In the genomic region with DNA sequence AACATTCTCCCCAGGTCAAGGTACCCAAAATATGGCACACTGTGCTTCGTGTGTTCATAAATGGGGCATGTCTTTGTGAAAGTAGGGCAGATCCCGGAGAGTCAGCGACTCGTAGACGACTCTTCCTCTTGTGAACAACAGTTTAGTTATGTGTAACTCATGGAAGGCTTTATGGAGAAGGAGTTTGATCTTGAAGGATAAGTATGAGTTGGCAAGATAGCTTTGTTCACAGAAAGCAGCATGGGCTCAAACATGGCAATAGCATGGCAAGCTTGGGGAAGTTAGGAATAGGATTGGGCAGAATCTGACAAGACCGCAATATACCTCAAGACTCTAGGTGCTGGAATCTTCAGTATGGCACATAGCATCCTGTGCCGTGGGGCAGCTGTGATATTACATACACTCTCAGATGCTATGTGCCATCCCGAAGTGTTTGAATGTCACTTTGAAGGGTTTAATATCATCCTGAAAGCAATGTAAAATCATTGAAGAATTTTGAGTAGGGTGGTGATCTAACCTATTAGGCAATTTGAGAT, we compare ENCODE assay signal across 9 cellular contexts. TPM values are rescaled to one million over a fixed set of nuclear protein-coding genes. Genes with fewer than 3 reads are reported as not detected.
DNase-seq lines count a peak whose midpoint lies in the region; ATAC-seq, FAIRE-seq and TF ChIP-seq lines count a peak whose summit lies in the region.
"Not testable (repeated sequence)": the region's sequence is repeated elsewhere in the genome, so short reads cannot be mapped to it uniquely, and the experiment has no call there.
"Had no signal": no experiment of that assay in that cellular context is flagged by ENCODE, and none has a peak within 500 bp of the region (broad histone marks: within the 10 kb centered on the region; RNA-seq: fewer than 3 reads in every experiment).

No MANE protein-coding gene starts in this region.

- not testable (repeated sequence) for H3K4me3 Mint-ChIP-seq in GM23338; astrocyte (ENCODE audit: unreplicated experiment)

- not testable (repeated sequence) for H3K79me1 ChIP-seq in H1 (ENCODE audit: low read depth, low read length)

- H3K4ac ChIP-seq in H1 (replicated peaks; ENCODE audit: insufficient read length, low read depth, low read length): not testable (repeated sequence)

- intact Hi-C loops in HepG2 (cut with micrococcal nuclease; ENCODE audit: unreplicated experiment): loop anchor here (10.0 kb wide), 1 partner anchor 178 kb away; the partner anchor contains the start of gene DUSP12

- H3K23ac ChIP-seq in H1 (ENCODE audit: insufficient read length): not testable (repeated sequence)

- not testable (repeated sequence) for H3K27me3 ChIP-seq in ACC112 (ENCODE audit: insufficient read depth, low read length); GM23338 (ENCODE audit: insufficient read depth); Karpas-422 (ENCODE audit: low read length); astrocyte (ENCODE audit: insufficient read depth, low read length); H1 (replicated peaks in 1 of 4; ENCODE audit: control insufficient read depth in 3 of 4, extremely low read depth in 1 of 4, insufficient read depth in 3 of 4, low read length in 3 of 4); HepG2 (ENCODE audit: control insufficient read depth in 1 of 2, insufficient read depth in 2 of 2, low read length in 2 of 2); smooth muscle cell (ENCODE audit: low read depth)
- peaks cover 28% of the 10 kb centered on the region; the same call in 1 of the 2 replicates for H3K27me3 ChIP-seq in SK-N-SH (ENCODE audit: insufficient read depth)

- not testable (repeated sequence) for H3K9ac ChIP-seq in Karpas-422 (ENCODE audit: low read length); SK-N-SH; astrocyte (ENCODE audit: low read length); H1 (replicated peaks in 1 of 4; ENCODE audit: extremely low read depth in 1 of 4, low read depth in 3 of 4, low read length in 3 of 4); HepG2 (ENCODE audit: insufficient read depth, low read depth, low read length); smooth muscle cell (ENCODE audit: low read depth)

- not testable (repeated sequence) for FAIRE-seq in astrocyte (lab: Jason Lieb, UNC); H1 (lab: Jason Lieb, UNC); HepG2 (lab: Jason Lieb, UNC)

- 4% methylated on average over 6 of the region's 8 CpGs for WGBS in SK-N-SH (ENCODE audit: low lambda C conversion rate)
- WGBS in H1 (ENCODE audit: extremely low coverage in 1 of 2, insufficient coverage in 1 of 2, insufficient read length in 1 of 2, insufficient replicate concordance in 2 of 2, low coverage in 1 of 2, low lambda C conversion rate in 2 of 2, missing lambda C conversion rate in 1 of 2), 2 experiments: 95% methylated on average over 6 of the region's 8 CpGs; no CpG with 5 or more reads in 1 of the 2 experiments
- 29% methylated on average over 6 of the region's 8 CpGs for WGBS in HepG2 (ENCODE audit: low lambda C conversion rate)
- 75% methylated on average over 7 of the region's 8 CpGs for WGBS in smooth muscle cell (ENCODE audit: low lambda C conversion rate)

- TF ChIP-seq RAD21 in SK-N-SH (IDR thresholded peaks at IDR 0.05; ENCODE audit: low read length); H1 (IDR thresholded peaks at IDR 0.05 in 1 of 2, conservative IDR thresholded peaks at IDR 0.05 in 1 of 2; ENCODE audit: low read depth in 2 of 2, low read length in 2 of 2); HepG2 (CRISPR knock-in tag; IDR thresholded peaks at IDR 0.05): not testable (repeated sequence)

- H3K18ac ChIP-seq in H1 (ENCODE audit: extremely low read depth, low read length): not testable (repeated sequence)

- H2BK20ac ChIP-seq in H1 (ENCODE audit: low read length): not testable (repeated sequence)

- not testable (repeated sequence) for H3K9me3 ChIP-seq in Karpas-422 (ENCODE audit: low read length); SK-N-SH; astrocyte (ENCODE audit: insufficient read depth, low read depth, low read length); H1 (ENCODE audit: insufficient read depth in 2 of 2, low read depth in 1 of 2, low read length in 1 of 2); HepG2 (ENCODE audit: low read length); smooth muscle cell (replicated peaks; ENCODE audit: low read depth)

- BruUV-seq in HepG2 (replicated peaks; lab: Mats Ljungman, UMichigan): not testable (repeated sequence)

- not testable (repeated sequence) for TF ChIP-seq EP300 in SK-N-SH (IDR thresholded peaks at IDR 0.05; ENCODE audit: borderline replicate concordance in 1 of 2, low read depth in 1 of 2, low read length in 1 of 2); H1 (IDR thresholded peaks at IDR 0.05; ENCODE audit: borderline replicate concordance in 1 of 2, low read depth in 2 of 2, low read length in 2 of 2); HepG2 (IDR thresholded peaks at IDR 0.05; ENCODE audit: low read depth in 2 of 2, low read length in 2 of 2); HepG2 (CRISPR knock-in tag; IDR thresholded peaks at IDR 0.05; ENCODE audit: borderline replicate concordance)

- DNase-seq in GM23338 (ENCODE audit: low spot score); Karpas-422; SK-N-SH; H1 (ENCODE audit: low read depth in 1 of 2, low spot score in 2 of 2); HepG2 (ENCODE audit: low spot score); smooth muscle cell (lab: John Stamatoyannopoulos, UW; ENCODE audit: unreplicated experiment): not testable (repeated sequence)
- DNase-seq in astrocyte (ENCODE audit: low read depth): peak; percentile 0

- H4K5ac ChIP-seq in H1 (ENCODE audit: insufficient read length, low read depth, low read length): not testable (repeated sequence)

- not testable (repeated sequence) for H3K4me1 Mint-ChIP-seq in GM23338; astrocyte (ENCODE audit: low read depth, unreplicated experiment)

- not testable (repeated sequence) for H3K4me3 ChIP-seq in ACC112 (ENCODE audit: low read depth, low read length); GM23338; Karpas-422 (ENCODE audit: low read length); astrocyte (ENCODE audit: insufficient read depth, low read depth, low read length); H1 (ENCODE audit: extremely low read depth in 1 of 4, insufficient read depth in 2 of 4, low read depth in 3 of 4, low read length in 4 of 4); HepG2 (replicated peaks in 1 of 3; ENCODE audit: insufficient read depth in 1 of 3, low read depth in 2 of 3, low read length in 3 of 3)
- H3K4me3 ChIP-seq in SK-N-SH (ENCODE audit: low read depth in 2 of 2, low read length in 1 of 2) (peak overlapping the region in 1 of 2 experiments; percentile 54; a peak in 1 of 4 replicates), smooth muscle cell (peak overlapping the region; percentile 31)

- H4K20me1 ChIP-seq in GM23338 (replicated peaks; ENCODE audit: insufficient read depth); Karpas-422 (ENCODE audit: insufficient read depth, low read depth, low read length); SK-N-SH (ENCODE audit: insufficient read depth); astrocyte (ENCODE audit: insufficient read depth, low read length); H1 (replicated peaks in 1 of 2; ENCODE audit: control insufficient read depth in 1 of 2, insufficient read depth in 2 of 2, low read length in 2 of 2); HepG2 (ENCODE audit: insufficient read depth, low read length); smooth muscle cell (ENCODE audit: low read depth): not testable (repeated sequence)

- not testable (repeated sequence) for H3K36me3 ChIP-seq in ACC112 (ENCODE audit: insufficient read depth, low read length); GM23338 (ENCODE audit: insufficient read depth); Karpas-422 (ENCODE audit: insufficient read depth, low read length); SK-N-SH (replicated peaks in 1 of 2; ENCODE audit: control insufficient read depth in 1 of 2, insufficient read depth in 2 of 2, low read length in 1 of 2); astrocyte (ENCODE audit: insufficient read depth, low read length); H1 (ENCODE audit: control insufficient read depth in 2 of 4, insufficient read depth in 4 of 4, low read length in 3 of 4); HepG2 (replicated peaks in 1 of 2; ENCODE audit: control insufficient read depth in 1 of 2, insufficient read depth in 2 of 2, low read length in 2 of 2); smooth muscle cell (ENCODE audit: low read depth)

- H3F3A ChIP-seq in GM23338 (replicated peaks; ENCODE audit: low read depth); SK-N-SH (replicated peaks; ENCODE audit: insufficient read depth); smooth muscle cell (ENCODE audit: low read depth): not testable (repeated sequence)

- H3K9me2 ChIP-seq in GM23338 (ENCODE audit: insufficient read depth); Karpas-422 (replicated peaks; ENCODE audit: insufficient read depth, low read length); SK-N-SH: not testable (repeated sequence)

- not testable (repeated sequence) for H3K23me2 ChIP-seq in H1 (ENCODE audit: low read depth, low read length)

- H2BK12ac ChIP-seq in H1 (ENCODE audit: low read depth, low read length): not testable (repeated sequence)

- not testable (repeated sequence) for ATAC-seq in GM23338
- ATAC-seq in HepG2: peak; percentile 29; the same call in 2 of the 3 replicates

- not testable (repeated sequence) for H3K56ac ChIP-seq in H1 (replicated peaks; ENCODE audit: insufficient read length, low read depth, low read length)

- H2BK15ac ChIP-seq in H1 (ENCODE audit: low read length): not testable (repeated sequence)

- H3K79me2 ChIP-seq in ACC112 (ENCODE audit: control insufficient read depth, insufficient read depth, low read length, unreplicated experiment); GM23338 (replicated peaks; ENCODE audit: insufficient read depth); Karpas-422 (ENCODE audit: low read length); SK-N-SH (ENCODE audit: insufficient read depth); astrocyte (ENCODE audit: insufficient read depth, low read length); H1 (ENCODE audit: control insufficient read depth in 1 of 2, insufficient read depth in 2 of 2, low read length in 2 of 2); HepG2 (ENCODE audit: insufficient read depth, low read length); smooth muscle cell (ENCODE audit: low read depth): not testable (repeated sequence)

- CTCF ChIA-PET in SK-N-SH (lab: Yijun Ruan, JAX); H1 (lab: Charles Lee; ENCODE audit: partially characterized antibody): not testable (repeated sequence)
- CTCF ChIA-PET in HepG2 (lab: Yijun Ruan, JAX; ENCODE audit: low intra/inter-chr PET ratio, low total read pairs): interaction anchor here (2.0 kb wide), 1 partner anchor 175 kb away, joined by 10 read pairs; no protein-coding TSS in a partner anchor

- not testable (repeated sequence) for H3K36me3 Mint-ChIP-seq in GM23338 (ENCODE audit: low read depth); astrocyte (ENCODE audit: low read depth, unreplicated experiment)

- not testable (repeated sequence) for H3K27me3 Mint-ChIP-seq in GM23338 (ENCODE audit: insufficient read depth, low read depth, poor library complexity); astrocyte (ENCODE audit: low read depth, unreplicated experiment)

- in situ Hi-C loops in HepG2 (cut with HindIII; ENCODE audit: extremely low pct_ligation_motif_present, low pct_unique_long_range_greater_than_20kb): not testable (repeated sequence)

- H3K4me2 ChIP-seq in GM23338; astrocyte (ENCODE audit: low read length); H1 (ENCODE audit: insufficient read depth in 1 of 2, low read depth in 2 of 2, low read length in 2 of 2): not testable (repeated sequence)
- H3K4me2 ChIP-seq in Karpas-422 (ENCODE audit: low read depth, low read length, poor library complexity, severe bottlenecking): peak overlapping the region; percentile 14
- H3K4me2 ChIP-seq in SK-N-SH: peak overlapping the region; percentile 74; the same call in 1 of the 2 replicates
- H3K4me2 ChIP-seq in HepG2 (ENCODE audit: low read depth, low read length): peak overlapping the region; percentile 38; the same call in 1 of the 2 replicates
- peak overlapping the region; percentile 61 for H3K4me2 ChIP-seq in smooth muscle cell

- POLR2A ChIA-PET in SK-N-SH (lab: Yijun Ruan, JAX); H1 (lab: Charles Lee; ENCODE audit: partially characterized antibody); HepG2 (lab: Yijun Ruan, JAX): not testable (repeated sequence)

- H2AFZ ChIP-seq in ACC112 (ENCODE audit: low read length, unreplicated experiment) (peak overlapping the region; percentile 53), GM23338 (peak overlapping the region; percentile 49; the same call in 1 of the 2 replicates), SK-N-SH (ENCODE audit: low read depth) (0 out of 2 replicates have a peak overlapping the region, but pooled peaks have one; percentile 69), H1 (ENCODE audit: low read length) (peak overlapping the region; percentile 89; the same call in 1 of the 2 replicates), smooth muscle cell (ENCODE audit: low read depth) (peak overlapping the region; percentile 92)
- not testable (repeated sequence) for H2AFZ ChIP-seq in Karpas-422 (ENCODE audit: low read length); astrocyte (ENCODE audit: low read depth, low read length); HepG2 (ENCODE audit: low read length)

- TF ChIP-seq CTCF in GM23338 (conservative IDR thresholded peaks at IDR 0.05; ENCODE audit: low read depth in 2 of 2); astrocyte (IDR thresholded peaks at IDR 0.05; ENCODE audit: insufficient read depth, low read depth, low read length); H1 (IDR thresholded peaks at IDR 0.05; ENCODE audit: control extremely low read depth in 1 of 3, insufficient read depth in 1 of 3, low read depth in 1 of 3, low read length in 3 of 3); HepG2 (CRISPR knock-in tag; IDR thresholded peaks at IDR 0.05); smooth muscle cell (IDR thresholded peaks at IDR 0.05; ENCODE audit: borderline replicate concordance, insufficient read depth, poor library complexity, severe bottlenecking): not testable (repeated sequence)
- 0 out of 2 replicates have a peak, but pooled peaks have one; percentile 5 for TF ChIP-seq CTCF in SK-N-SH (IDR thresholded peaks at IDR 0.05)

- H4K91ac ChIP-seq in H1 (replicated peaks; ENCODE audit: insufficient read length, low read length): not testable (repeated sequence)

- not testable (repeated sequence) for H3K27ac Mint-ChIP-seq in GM23338; astrocyte (ENCODE audit: unreplicated experiment)

- TF ChIP-seq POLR2A in H1 (IDR thresholded peaks at IDR 0.05; ENCODE audit: control extremely low read depth in 1 of 2, low read depth in 2 of 2, low read length in 2 of 2); HepG2 (IDR thresholded peaks at IDR 0.05; ENCODE audit: insufficient read depth in 1 of 2, low read depth in 2 of 2, low read length in 2 of 2): not testable (repeated sequence)

- not testable (repeated sequence) for H3K14ac ChIP-seq in H1 (ENCODE audit: insufficient read length)

- H3K27ac ChIP-seq in ACC112 (ENCODE audit: low read depth, low read length); GM23338 (ENCODE audit: low read depth); Karpas-422 (ENCODE audit: low read length); SK-N-SH (ENCODE audit: low read depth in 2 of 2, low read length in 1 of 2); astrocyte (ENCODE audit: low read depth, low read length); H1 (ENCODE audit: low read depth, low read length); HepG2 (ENCODE audit: extremely low read length, insufficient read depth, low read length); smooth muscle cell (ENCODE audit: low read depth): not testable (repeated sequence)

- not testable (repeated sequence) for H4K8ac ChIP-seq in H1 (ENCODE audit: extremely low read depth, insufficient read depth, low read length)

- not testable (repeated sequence) for H2AK5ac ChIP-seq in H1 (ENCODE audit: low read depth, low read length)

- H2BK5ac ChIP-seq in H1 (ENCODE audit: low read depth, low read length): not testable (repeated sequence)

- not testable (repeated sequence) for H3K4me1 ChIP-seq in ACC112 (ENCODE audit: control insufficient read depth, insufficient read depth, low read length, unreplicated experiment); GM23338 (ENCODE audit: insufficient read depth); Karpas-422 (ENCODE audit: low read length); SK-N-SH (ENCODE audit: control insufficient read depth in 1 of 2, insufficient read depth in 2 of 2, low read depth in 1 of 2, low read length in 1 of 2); astrocyte (ENCODE audit: insufficient read depth, low read length); H1 (replicated peaks in 1 of 4; ENCODE audit: control insufficient read depth in 3 of 4, insufficient read depth in 4 of 4, low read length in 3 of 4); HepG2 (ENCODE audit: insufficient read depth, low read length); smooth muscle cell (ENCODE audit: low read depth)

- H3K9me3 Mint-ChIP-seq in GM23338; astrocyte (ENCODE audit: unreplicated experiment): not testable (repeated sequence)

- H2BK120ac ChIP-seq in H1 (replicated peaks; ENCODE audit: low read depth, low read length): not testable (repeated sequence)

RNA-seq across cellular contexts. Expression of gene FCGR3A, which starts 16.9 kb away (rescaled TPM):
- total RNA-seq in GM23338 (2014; rRNA removed; shearing (Covaris generic)): not detected in 2 replicates
- polyA plus RNA-seq in GM23338 (2016; fragmentation: Nextera tagmentation; extraction: Ambion mirVana) (0.10 TPM in 1 of 2 replicates, not detected in the other), SK-N-SH (2012; rRNA removed) (not detected in 2 replicates), H1 (2011; rRNA removed) (not detected in 2 replicates), HepG2 (2011; rRNA removed) (not detected in 2 replicates), smooth muscle cell (0.09 TPM in 1 of 2 replicates, not detected in the other)
- not detected in 2 replicates for total RNA-seq in Karpas-422 (2014; rRNA removed; shearing (Covaris generic); ENCODE audit: low replicate concordance)
- polyA plus RNA-seq in SK-N-SH (2012; cell fraction: cytosol; rRNA removed): not detected in 2 replicates
- not detected in 2 replicates for polyA plus RNA-seq in SK-N-SH (2012; cell fraction: nucleus; rRNA removed)
- total RNA-seq in astrocyte (not detected in 2 replicates), HepG2 (2016; rRNA removed; fragmentation: Illumina TruSeq; extraction: Trizol) (not detected in 2 replicates), smooth muscle cell (not detected in 2 replicates)
- not detected in 2 replicates for total RNA-seq in H1 (2021; fragmentation: NEBNext Ultra II Directional; extraction: Animal tissue kit (Norgen Biotek cat#: 25700))
- not detected for polyA plus RNA-seq in H1 (2011; cell fraction: cytosol; rRNA removed)
- polyA plus RNA-seq in H1 (2011; cell fraction: nucleus; rRNA removed): not detected
- not detected in 4 replicates for polyA plus RNA-seq in H1 (2012, experiment 1 of 2)
- polyA plus RNA-seq in H1 (2012, experiment 2 of 2): not detected
- not detected for polyA plus RNA-seq in H1 (2013, experiment 1 of 2)
- polyA plus RNA-seq in H1 (2013, experiment 2 of 2): not detected
- not detected in 2 replicates for polyA minus RNA-seq in H1 (2011; rRNA and poly(A)+ RNA removed)
- not detected for polyA minus RNA-seq in H1 (2011; cell fraction: cytosol; rRNA and poly(A)+ RNA removed)
- polyA minus RNA-seq in H1 (2011; cell fraction: nucleus; rRNA and poly(A)+ RNA removed): not detected
- not detected in 2 replicates for total RNA-seq in HepG2 (2016; cell fraction: cytosol; rRNA removed; fragmentation: Illumina TruSeq; extraction: Trizol; ENCODE audit: low read depth)
- total RNA-seq in HepG2 (2016; cell fraction: insoluble cytoplasmic fraction; rRNA removed; fragmentation: Illumina TruSeq; extraction: Trizol): not detected in 2 replicates
- total RNA-seq in HepG2 (2016; cell fraction: membrane; rRNA removed; fragmentation: Illumina TruSeq; extraction: Trizol): not detected in 2 replicates
- total RNA-seq in HepG2 (2016; cell fraction: nucleus; rRNA removed; fragmentation: Illumina TruSeq; extraction: Trizol): not detected in 2 replicates
- not detected in 2 replicates for polyA plus RNA-seq in HepG2 (2011; cell fraction: cytosol; rRNA removed)
- polyA plus RNA-seq in HepG2 (2011; cell fraction: nucleus; rRNA removed): not detected in 2 replicates
- polyA plus RNA-seq in HepG2 (2012): not detected in 2 replicates
- not detected in 2 replicates for polyA plus RNA-seq in HepG2 (2016; cell fraction: cytosol; fragmentation: Illumina TruSeq; extraction: Trizol; ENCODE audit: low read depth)
- polyA plus RNA-seq in HepG2 (2016; cell fraction: insoluble cytoplasmic fraction; fragmentation: Illumina TruSeq; extraction: Trizol; ENCODE audit: low read depth): not detected in 2 replicates
- polyA plus RNA-seq in HepG2 (2016; cell fraction: membrane; fragmentation: Illumina TruSeq; extraction: Trizol; ENCODE audit: low read depth): not detected in 2 replicates
- not detected in 2 replicates for polyA plus RNA-seq in HepG2 (2016; cell fraction: nucleus; fragmentation: Illumina TruSeq; extraction: Trizol; ENCODE audit: insufficient read depth, low read depth)
- not detected in 2 replicates for polyA minus RNA-seq in HepG2 (2011; rRNA and poly(A)+ RNA removed; ENCODE audit: low replicate concordance)
- polyA minus RNA-seq in HepG2 (2011; cell fraction: cytosol; rRNA and poly(A)+ RNA removed): not detected in 2 replicates
- not detected in 2 replicates for polyA minus RNA-seq in HepG2 (2011; cell fraction: nucleus; rRNA and poly(A)+ RNA removed)
- total RNA-seq: LHCN-M2 had no signal

RNA-seq across cellular contexts. Expression of gene HSPA6, which starts 42.2 kb away (rescaled TPM):
- not detected in 2 replicates for total RNA-seq in GM23338 (2014; rRNA removed; shearing (Covaris generic))
- 0.09 TPM in 1 of 2 replicates, not detected in the other for polyA plus RNA-seq in GM23338 (2016; fragmentation: Nextera tagmentation; extraction: Ambion mirVana)
- 14.6 and 31.9 TPM in 2 replicates for total RNA-seq in Karpas-422 (2014; rRNA removed; shearing (Covaris generic); ENCODE audit: low replicate concordance)
- polyA plus RNA-seq in SK-N-SH (2012; rRNA removed): 0.07 and 0.10 TPM in 2 replicates
- 0.05 and 0.12 TPM in 2 replicates for polyA plus RNA-seq in SK-N-SH (2012; cell fraction: cytosol; rRNA removed)
- 0.13 and 0.46 TPM in 2 replicates for polyA plus RNA-seq in SK-N-SH (2012; cell fraction: nucleus; rRNA removed)
- 0.65 and 0.68 TPM in 2 replicates for total RNA-seq in astrocyte
- 0.15 and 0.17 TPM in 2 replicates for total RNA-seq in H1 (2021; fragmentation: NEBNext Ultra II Directional; extraction: Animal tissue kit (Norgen Biotek cat#: 25700))
- polyA plus RNA-seq in H1 (2011; rRNA removed): 0.05 and 0.06 TPM in 2 replicates
- polyA plus RNA-seq in H1 (2011; cell fraction: cytosol; rRNA removed): 0.05 TPM
- not detected for polyA plus RNA-seq in H1 (2011; cell fraction: nucleus; rRNA removed)
- polyA plus RNA-seq in H1 (2012, experiment 1 of 2): 0.11 to 0.15 TPM in 2 of 4 replicates, not detected in the others
- 0.08 TPM for polyA plus RNA-seq in H1 (2012, experiment 2 of 2)
- not detected for polyA plus RNA-seq in H1 (2013, experiment 1 of 2)
- polyA plus RNA-seq in H1 (2013, experiment 2 of 2): not detected
- not detected in 2 replicates for polyA minus RNA-seq in H1 (2011; rRNA and poly(A)+ RNA removed)
- not detected for polyA minus RNA-seq in H1 (2011; cell fraction: cytosol; rRNA and poly(A)+ RNA removed)
- polyA minus RNA-seq in H1 (2011; cell fraction: nucleus; rRNA and poly(A)+ RNA removed): 0.30 TPM
- total RNA-seq in HepG2 (2016; rRNA removed; fragmentation: Illumina TruSeq; extraction: Trizol): not detected in 2 replicates
- total RNA-seq in HepG2 (2016; cell fraction: cytosol; rRNA removed; fragmentation: Illumina TruSeq; extraction: Trizol; ENCODE audit: low read depth): not detected in 2 replicates
- total RNA-seq in HepG2 (2016; cell fraction: insoluble cytoplasmic fraction; rRNA removed; fragmentation: Illumina TruSeq; extraction: Trizol): not detected in 2 replicates
- not detected in 2 replicates for total RNA-seq in HepG2 (2016; cell fraction: membrane; rRNA removed; fragmentation: Illumina TruSeq; extraction: Trizol)
- total RNA-seq in HepG2 (2016; cell fraction: nucleus; rRNA removed; fragmentation: Illumina TruSeq; extraction: Trizol): not detected in 2 replicates
- polyA plus RNA-seq in HepG2 (2011; rRNA removed): 0.07 and 0.16 TPM in 2 replicates
- 0.04 and 0.10 TPM in 2 replicates for polyA plus RNA-seq in HepG2 (2011; cell fraction: cytosol; rRNA removed)
- polyA plus RNA-seq in HepG2 (2011; cell fraction: nucleus; rRNA removed): 0.21 and 0.36 TPM in 2 replicates
- 0.12 and 0.33 TPM in 2 replicates for polyA plus RNA-seq in HepG2 (2012)
- not detected in 2 replicates for polyA plus RNA-seq in HepG2 (2016; cell fraction: cytosol; fragmentation: Illumina TruSeq; extraction: Trizol; ENCODE audit: low read depth)
- not detected in 2 replicates for polyA plus RNA-seq in HepG2 (2016; cell fraction: insoluble cytoplasmic fraction; fragmentation: Illumina TruSeq; extraction: Trizol; ENCODE audit: low read depth)
- polyA plus RNA-seq in HepG2 (2016; cell fraction: membrane; fragmentation: Illumina TruSeq; extraction: Trizol; ENCODE audit: low read depth): not detected in 2 replicates
- polyA plus RNA-seq in HepG2 (2016; cell fraction: nucleus; fragmentation: Illumina TruSeq; extraction: Trizol; ENCODE audit: insufficient read depth, low read depth): not detected in 2 replicates
- 0.14 and 0.63 TPM in 2 replicates for polyA minus RNA-seq in HepG2 (2011; rRNA and poly(A)+ RNA removed; ENCODE audit: low replicate concordance)
- not detected in 2 replicates for polyA minus RNA-seq in HepG2 (2011; cell fraction: cytosol; rRNA and poly(A)+ RNA removed)
- polyA minus RNA-seq in HepG2 (2011; cell fraction: nucleus; rRNA and poly(A)+ RNA removed): 0.62 TPM in 1 of 2 replicates, not detected in the other
- 0.18 and 0.81 TPM in 2 replicates for total RNA-seq in smooth muscle cell
- 0.14 and 0.45 TPM in 2 replicates for polyA plus RNA-seq in smooth muscle cell
